ENCODE assay signal across 8 cellular contexts in the genomic region with DNA sequence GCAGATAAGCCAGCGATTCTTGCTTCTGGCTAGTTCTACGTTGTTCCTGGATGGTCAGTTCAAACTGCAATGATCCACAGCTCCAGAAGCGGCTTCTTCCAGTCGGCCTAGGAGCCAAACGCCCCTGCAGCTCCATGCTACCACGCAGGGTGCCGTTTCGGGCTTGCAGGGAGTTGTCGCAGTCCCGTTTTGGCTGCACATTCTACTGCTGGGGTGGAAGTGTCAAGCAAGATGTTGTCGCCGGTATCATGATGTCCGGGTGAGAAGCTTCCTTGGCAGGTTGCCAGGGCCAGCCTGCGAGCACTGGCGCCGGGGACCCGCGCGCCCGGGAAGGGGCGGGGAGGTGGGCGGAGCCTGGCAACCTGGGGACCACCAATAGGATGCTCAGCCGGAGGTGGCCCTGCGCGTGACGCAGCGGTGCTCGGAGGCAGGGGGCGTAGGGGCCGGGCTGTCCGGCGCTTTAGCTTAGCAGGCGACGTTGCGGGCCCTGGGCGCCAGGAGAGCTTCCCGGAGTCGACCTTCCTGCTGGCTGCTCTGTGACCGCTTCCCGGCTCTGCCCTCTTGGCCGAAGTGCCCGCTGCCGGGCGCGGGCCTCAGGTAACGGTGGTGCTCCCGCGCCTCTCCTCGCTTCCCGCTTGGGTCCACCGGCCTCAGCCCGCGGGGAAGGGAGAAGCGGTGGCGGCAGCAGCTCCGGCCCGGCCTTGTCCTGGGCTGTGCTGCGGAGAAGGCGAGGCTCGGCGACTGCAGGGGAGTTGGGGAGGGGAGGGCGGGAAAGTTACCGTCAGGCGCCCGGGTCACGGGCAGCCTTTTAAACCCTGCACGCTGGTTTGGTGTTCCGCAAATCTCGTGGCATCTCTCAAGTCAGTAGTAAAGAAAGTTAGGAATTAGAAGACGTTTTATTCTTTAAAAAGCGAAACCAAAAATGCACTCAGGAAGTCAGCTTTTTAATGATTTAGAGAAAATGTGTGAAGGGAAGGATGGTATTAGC. TPM values are rescaled to one million over a fixed set of nuclear protein-coding genes. Genes with fewer than 3 reads are reported as not detected.
DNase-seq lines count a peak whose midpoint lies in the region; ATAC-seq and TF ChIP-seq lines count a peak whose summit lies in the region.

SOAT1 (plus strand) TSS at position 458 of the 988 bp plus-strand sequence. CDS start 8,888 bp downstream, outside the sequence.

- no peaks in the 10 kb centered on the region for H3K36me3 Mint-ChIP-seq in effector memory CD8-positive, alpha-beta T cell (ENCODE audit: insufficient read depth)

- no peak within 1 kb of the TSS for H4K8ac ChIP-seq in mesendoderm (ENCODE audit: low read depth, low read length)

- no peak within 1 kb of the TSS for H3K18ac ChIP-seq in mesendoderm (ENCODE audit: low read length)

- no peaks in the 10 kb centered on the region for H3K79me2 ChIP-seq in mesendoderm (ENCODE audit: control insufficient read depth, insufficient read depth, low read length)

- H2BK15ac ChIP-seq in mesendoderm (replicated peaks; ENCODE audit: low read depth) = no peak within 1 kb of the TSS

- peaks cover 1% of the 10 kb centered on the region for H3K4me1 ChIP-seq in mesendoderm (ENCODE audit: control insufficient read depth, low read depth, low read length)

- peak within 1 kb of the TSS; percentile 90 to 94 for H3K4me3 Mint-ChIP-seq in effector memory CD8-positive, alpha-beta T cell

- H3K4me2 ChIP-seq in mesendoderm (ENCODE audit: low read length) = peak within 1 kb of the TSS; percentile 97

- ATAC-seq in GM19455 (IDR thresholded peaks at IDR 0.05; ENCODE audit: unreplicated experiment) = peak; percentile 98
- ATAC-seq in effector memory CD8-positive, alpha-beta T cell (replicated peaks) = peak; percentile 94

- H3K4me1 Mint-ChIP-seq in effector memory CD8-positive, alpha-beta T cell (ENCODE audit: low read depth in 2 of 2) = peaks cover 18 to 33% of the 10 kb centered on the region in 2 donors

- no peak within 1 kb of the TSS for H2BK120ac ChIP-seq in mesendoderm (ENCODE audit: low read depth, low read length)

- no peak within 1 kb of the TSS for H4K5ac ChIP-seq in mesendoderm (ENCODE audit: low read length)

- peak within 1 kb of the TSS; percentile 98 for H3K56ac ChIP-seq in mesendoderm (ENCODE audit: low read length)

- H3K4ac ChIP-seq in mesendoderm (ENCODE audit: low read depth, low read length) = no peak within 1 kb of the TSS

- no peaks in the 10 kb centered on the region for H3K27me3 ChIP-seq in HL-60 (ENCODE audit: insufficient read depth, poor library complexity, severe bottlenecking)
- peaks cover 4% of the 10 kb centered on the region for H3K27me3 ChIP-seq in mesendoderm (ENCODE audit: insufficient read depth, low read length, poor library complexity)

- no peak for TF ChIP-seq CTCF in HL-60 (IDR thresholded peaks at IDR 0.05; ENCODE audit: insufficient read depth, low read length)

- peak within 1 kb of the TSS; percentile 63 for H2BK5ac ChIP-seq in mesendoderm (ENCODE audit: low read length)

- H2AK5ac ChIP-seq in mesendoderm (ENCODE audit: low read length) = no peak within 1 kb of the TSS

- peak within 1 kb of the TSS; percentile 96 for H3K9ac ChIP-seq in mesendoderm (ENCODE audit: low read length)

- H3K9me3 Mint-ChIP-seq in effector memory CD8-positive, alpha-beta T cell = no peaks in the 10 kb centered on the region

- H3K27ac Mint-ChIP-seq in effector memory CD8-positive, alpha-beta T cell = peak within 1 kb of the TSS; percentile 88 to 91

- no peaks in the 10 kb centered on the region for H3K27me3 Mint-ChIP-seq in effector memory CD8-positive, alpha-beta T cell

- H3K27ac ChIP-seq in HL-60 (replicated peaks) (no peak within 1 kb of the TSS), mesendoderm (ENCODE audit: low read depth, low read length) (peak within 1 kb of the TSS; percentile 87)

- H3K4me3 ChIP-seq in HL-60 (replicated peaks; ENCODE audit: insufficient read depth, low read length) = peak within 1 kb of the TSS; percentile 69
- peak within 1 kb of the TSS; percentile 76 for H3K4me3 ChIP-seq in mesendoderm (ENCODE audit: low read length)

- no peaks in the 10 kb centered on the region for H3K79me1 ChIP-seq in mesendoderm (ENCODE audit: low read length)

- DNase-seq in COLO668 (lab: John Stamatoyannopoulos, UW; ENCODE audit: unreplicated experiment) (peak; percentile 98), HL-60 (ENCODE audit: low read depth in 1 of 2, low spot score in 1 of 2) (peak; percentile 79 to 85), mesendoderm (peak; percentile 96)
- peak; percentile 92 for DNase-seq in NK-92 treated with Interleukin-12 subunit alpha and Interleukin-12 subunit beta, amount 100 ng/mL, for 24 hours (lab: John Stamatoyannopoulos, UW)
- peak; percentile 89 for DNase-seq in activated CD8-positive, alpha-beta memory T cell treated with anti-CD3 and anti-CD28 coated beads for 4 hours (ENCODE audit: low read depth in 2 of 2)
- peak; percentile 91 to 93 (median 92) for DNase-seq in effector memory CD8-positive, alpha-beta T cell
- peak; percentile 91 for DNase-seq in stimulated activated CD8-positive, alpha-beta memory T cell treated with anti-CD3 and anti-CD28 coated beads, Interleukin-15, amount 100 ng/mL, for 24 hours (ENCODE audit: low read depth)

- no peak within 1 kb of the TSS for H3K23ac ChIP-seq in mesendoderm (ENCODE audit: low read length)

- H3K36me3 ChIP-seq in mesendoderm (ENCODE audit: control insufficient read depth, insufficient read depth, low read length) = no peaks in the 10 kb centered on the region

- no CpG with 5 or more reads among the region's 71 CpGs for WGBS in mesendoderm (ENCODE audit: extremely low coverage, insufficient coverage, low lambda C conversion rate)

RNA-seq across cellular contexts. Expression of gene SOAT1, which starts in this region (rescaled TPM):
- polyA plus RNA-seq in mesendoderm (2013, experiment 1 of 2) = 4.3 TPM
- 4.3 TPM for polyA plus RNA-seq in mesendoderm (2013, experiment 2 of 2)
